ENCODE assay signal across 23 cellular contexts in genomic region chr3:187243933-187244564, GRCh38. TPM values are rescaled to one million over a fixed set of nuclear protein-coding genes. Genes with fewer than 3 reads are reported as not detected.
A peak's percentile ranks its signal among the peaks of the same experiment; 100 is the strongest.
DNase-seq lines count a peak whose midpoint lies in the region; ATAC-seq and TF ChIP-seq lines count a peak whose summit lies in the region.
"Had no signal": no experiment of that assay in that cellular context is flagged by ENCODE, and none has a peak within 500 bp of the region (broad histone marks: within the 10 kb centered on the region; RNA-seq: fewer than 3 reads in every experiment).

No MANE protein-coding gene starts in this region.

- ATAC-seq in Right ventricle myocardium superior (ENCODE audit: poor library complexity) (peak; percentile 73), HG03039 (IDR thresholded peaks at IDR 0.05; ENCODE audit: unreplicated experiment) (no peak)

- no peak overlapping the region for H3K9ac ChIP-seq in SK-N-SH
- H3K9ac ChIP-seq in colonic mucosa (ENCODE audit: low read depth in 2 of 2, low read length in 2 of 2), result no peak overlapping the region

- H4K20me1 ChIP-seq in SK-N-SH (ENCODE audit: insufficient read depth), result no peaks in the 10 kb centered on the region

- no peak overlapping the region for H2AFZ ChIP-seq in SK-N-SH (ENCODE audit: low read depth)
- H2AFZ ChIP-seq: PC-9 had no signal

- CTCF ChIA-PET in SK-N-SH (lab: Yijun Ruan, JAX), result interaction anchor here (1.0 to 1.2 kb wide), 2 partner anchors 11 to 15 kb away, joined by 3 to 4 read pairs; no protein-coding TSS in a partner anchor

- H3K4me1 ChIP-seq in left ventricle myocardium inferior, result no peaks in the 10 kb centered on the region
- H3K4me1 ChIP-seq in SK-N-SH (ENCODE audit: control insufficient read depth in 1 of 2, insufficient read depth in 2 of 2, low read depth in 1 of 2, low read length in 1 of 2), result no peaks in the 10 kb centered on the region
- no peaks in the 10 kb centered on the region for H3K4me1 ChIP-seq in colonic mucosa
- H3K4me1 ChIP-seq: SJCRH30 had no signal

- H3K79me2 ChIP-seq in SK-N-SH (ENCODE audit: insufficient read depth), result no peaks in the 10 kb centered on the region

- no peaks in the 10 kb centered on the region for H3K36me3 ChIP-seq in left ventricle myocardium inferior
- H3K36me3 ChIP-seq in SK-N-SH (replicated peaks in 1 of 2; ENCODE audit: control insufficient read depth in 1 of 2, insufficient read depth in 2 of 2, low read length in 1 of 2), result no peaks in the 10 kb centered on the region
- H3K36me3 ChIP-seq in colonic mucosa, result no peaks in the 10 kb centered on the region
- H3K36me3 ChIP-seq: SJCRH30 had no signal

- POLR2A ChIA-PET in SK-N-SH (lab: Yijun Ruan, JAX), result no interaction called here

- H3K9me3 ChIP-seq in left ventricle myocardium inferior (replicated peaks) (no peaks in the 10 kb centered on the region), SK-N-SH (no peaks in the 10 kb centered on the region), colonic mucosa (no peaks in the 10 kb centered on the region)
- H3K9me3 ChIP-seq: SJCRH30 had no signal

- no peaks in the 10 kb centered on the region for H3F3A ChIP-seq in SK-N-SH (replicated peaks; ENCODE audit: insufficient read depth)

- H3K27ac ChIP-seq in left ventricle myocardium inferior (replicated peaks) (no peak overlapping the region), SK-N-SH (ENCODE audit: low read depth in 2 of 2, low read length in 1 of 2) (no peak overlapping the region), colonic mucosa (no peak overlapping the region)
- H3K27ac ChIP-seq: dorsolateral prefrontal cortex, epithelial cell of prostate, HL-60, PC-9, SJCRH30 had no signal

- TF ChIP-seq EP300 in SK-N-SH (IDR thresholded peaks at IDR 0.05; ENCODE audit: borderline replicate concordance in 1 of 2, low read depth in 1 of 2, low read length in 1 of 2), result no peak

- no peak for TF ChIP-seq RAD21 in SK-N-SH (IDR thresholded peaks at IDR 0.05; ENCODE audit: low read length)

- DNase-seq in Right ventricle myocardium superior, result peak; percentile 58
- no peak for DNase-seq in left ventricle myocardium inferior
- DNase-seq in fibroblast of gingiva (ENCODE audit: low read depth), result peak; percentile 70
- DNase-seq in iris pigment epithelial cell (ENCODE audit: low read depth), result peak; percentile 47
- no peak for DNase-seq in SK-N-SH
- no peak for DNase-seq in colonic mucosa
- DNase-seq in NCI-H128 (lab: John Stamatoyannopoulos, UW; ENCODE audit: unreplicated experiment), result no peak
- DNase-seq: activated CD4-positive, alpha-beta T cell treated with anti-CD3 and anti-CD28 coated beads for 48 hours; activated effector memory CD4-positive, alpha-beta T cell treated with anti-CD3 and anti-CD28 coated beads, Interleukin-2, amount 50 U/mL, for 16 hours; activated naive CD8-positive, alpha-beta T cell treated with anti-CD3 and anti-CD28 coated beads, Interleukin-2, amount 50 U/mL, for 24 hours; dorsolateral prefrontal cortex; MM.1S; NCI-H774; PC-9; SJCRH30; stimulated activated CD4-positive, alpha-beta T cell treated with anti-CD3 and anti-CD28 coated beads, Interleukin-12 subunit alpha, Interleukin-12 subunit beta, amount 100 ng/mL, for 4 hours had no signal

- TF ChIP-seq CTCF in left ventricle myocardium inferior (IDR thresholded peaks at IDR 0.05; ENCODE audit: borderline replicate concordance), result no peak
- TF ChIP-seq CTCF in SK-N-SH (IDR thresholded peaks at IDR 0.05), result no peak
- TF ChIP-seq CTCF in colonic mucosa (IDR thresholded peaks at IDR 0.05), result no peak

- H3K4me3 ChIP-seq in left ventricle myocardium inferior (no peak overlapping the region), SK-N-SH (ENCODE audit: low read depth in 2 of 2, low read length in 1 of 2) (no peak overlapping the region), colonic mucosa (no peak overlapping the region)
- H3K4me3 ChIP-seq: dorsolateral prefrontal cortex, PC-9, SJCRH30 had no signal

- 0% methylated on average over 1 of the region's 2 CpGs for WGBS in SK-N-SH (ENCODE audit: low lambda C conversion rate)

- H3K4me2 ChIP-seq in SK-N-SH, result no peak overlapping the region
- H3K4me2 ChIP-seq: PC-9 had no signal

- intact Hi-C loops in Right ventricle myocardium superior (cut with DNase I), result no loop called here
- intact Hi-C loops in left ventricle myocardium inferior (cut with micrococcal nuclease), result no loop called here
- intact Hi-C loops in colonic mucosa (cut with DNase I), result no loop called here

- H3K27me3 ChIP-seq in left ventricle myocardium inferior (ENCODE audit: low read depth) (no peaks in the 10 kb centered on the region), SK-N-SH (ENCODE audit: insufficient read depth) (peaks cover 19% of the 10 kb centered on the region; the same call in 1 of the 2 replicates), colonic mucosa (no peaks in the 10 kb centered on the region)
- H3K27me3 ChIP-seq: dorsolateral prefrontal cortex, SJCRH30 had no signal

- no peaks in the 10 kb centered on the region for H3K9me2 ChIP-seq in SK-N-SH

TF ChIP-seq in SK-N-SH, 30 proteins besides CTCF, POLR2A, EP300 and RAD21 (continues in another document):
- TF ChIP-seq CHD2 (IDR thresholded peaks at IDR 0.05; ENCODE audit: low read length, partially characterized antibody) (no peak), RXRA (IDR thresholded peaks at IDR 0.05; ENCODE audit: borderline replicate concordance, low read depth) (no peak), MEF2A (IDR thresholded peaks at IDR 0.05; ENCODE audit: borderline replicate concordance, low read depth) (no peak), SIN3A (IDR thresholded peaks at IDR 0.05; ENCODE audit: borderline replicate concordance, low read depth, low read length) (no peak), TAF1 (IDR thresholded peaks at IDR 0.05; ENCODE audit: borderline replicate concordance, low read depth, low read length) (no peak), TCF12 (IDR thresholded peaks at IDR 0.05) (no peak), RCOR1 (IDR thresholded peaks at IDR 0.05; ENCODE audit: low read length) (no peak), EZH2phosphoT487 (IDR thresholded peaks at IDR 0.05; ENCODE audit: borderline replicate concordance, low read depth) (no peak), NRF1 (IDR thresholded peaks at IDR 0.05; ENCODE audit: low read depth, low read length) (no peak), REST (IDR thresholded peaks at IDR 0.05; ENCODE audit: low read depth, low read length) (no peak), FOSL2 (IDR thresholded peaks at IDR 0.05; ENCODE audit: borderline replicate concordance, low read depth) (no peak), YY1 (IDR thresholded peaks at IDR 0.05; ENCODE audit: low read depth) (no peak), NFIC (IDR thresholded peaks at IDR 0.05; ENCODE audit: borderline replicate concordance) (no peak), MAX (IDR thresholded peaks at IDR 0.05; ENCODE audit: low read depth) (no peak), SMC3 (IDR thresholded peaks at IDR 0.05; ENCODE audit: low read depth, low read length) (no peak)

RNA-seq across cellular contexts. Expression of gene RTP1, which starts 46.8 kb away (rescaled TPM):
- total RNA-seq in Right ventricle myocardium superior (not detected), left ventricle myocardium inferior (not detected), colonic mucosa (not detected)
- polyA plus RNA-seq in SK-N-SH (2012; rRNA removed), result not detected in 2 replicates
- polyA plus RNA-seq in SK-N-SH (2012; cell fraction: cytosol; rRNA removed), result not detected in 2 replicates
- polyA plus RNA-seq in SK-N-SH (2012; cell fraction: nucleus; rRNA removed), result not detected in 2 replicates
- total RNA-seq: bronchial epithelial cell, PC-9, renal cortical epithelial cell, SJCRH30, urinary bladder had no signal
- polyA plus RNA-seq: IgD-negative memory B cell, urinary bladder had no signal

RNA-seq across cellular contexts. Expression of gene MASP1, which starts 47.5 kb away (rescaled TPM):
- 144 TPM for total RNA-seq in Right ventricle myocardium superior
- 214 TPM for total RNA-seq in left ventricle myocardium inferior
- not detected in 2 replicates for polyA plus RNA-seq in SK-N-SH (2012; rRNA removed)
- polyA plus RNA-seq in SK-N-SH (2012; cell fraction: cytosol; rRNA removed), result not detected in 2 replicates
- polyA plus RNA-seq in SK-N-SH (2012; cell fraction: nucleus; rRNA removed), result not detected in 2 replicates
- total RNA-seq in colonic mucosa, result 10 to 100 TPM in 1 of 2 donors, under 1 TPM in 1; 0.52 to 11.1 TPM
- total RNA-seq: PC-9 had no signal
- polyA plus RNA-seq: IgD-negative memory B cell had no signal

Comparison
In these comparisons a context has a peak if more than half of its experiments do, and no peak if none do; other contexts are left out.
1. DNase-seq: peak in Right ventricle myocardium superior (single experiment), fibroblast of gingiva (single experiment) and iris pigment epithelial cell (single experiment); none in left ventricle myocardium inferior (single experiment), SK-N-SH (single experiment), colonic mucosa (single experiment) and NCI-H128 (single experiment).
2. RNA of gene MASP1, which starts 47.5 kb away (total RNA-seq): 214 TPM in left ventricle myocardium inferior (single experiment) and 144 TPM in Right ventricle myocardium superior (single experiment); 0.52 to 11.1 TPM in colonic mucosa; every median in the first group is over 10 times any median in the second.